9 cellular contexts compared by ENCODE assay signal in the genomic region with DNA sequence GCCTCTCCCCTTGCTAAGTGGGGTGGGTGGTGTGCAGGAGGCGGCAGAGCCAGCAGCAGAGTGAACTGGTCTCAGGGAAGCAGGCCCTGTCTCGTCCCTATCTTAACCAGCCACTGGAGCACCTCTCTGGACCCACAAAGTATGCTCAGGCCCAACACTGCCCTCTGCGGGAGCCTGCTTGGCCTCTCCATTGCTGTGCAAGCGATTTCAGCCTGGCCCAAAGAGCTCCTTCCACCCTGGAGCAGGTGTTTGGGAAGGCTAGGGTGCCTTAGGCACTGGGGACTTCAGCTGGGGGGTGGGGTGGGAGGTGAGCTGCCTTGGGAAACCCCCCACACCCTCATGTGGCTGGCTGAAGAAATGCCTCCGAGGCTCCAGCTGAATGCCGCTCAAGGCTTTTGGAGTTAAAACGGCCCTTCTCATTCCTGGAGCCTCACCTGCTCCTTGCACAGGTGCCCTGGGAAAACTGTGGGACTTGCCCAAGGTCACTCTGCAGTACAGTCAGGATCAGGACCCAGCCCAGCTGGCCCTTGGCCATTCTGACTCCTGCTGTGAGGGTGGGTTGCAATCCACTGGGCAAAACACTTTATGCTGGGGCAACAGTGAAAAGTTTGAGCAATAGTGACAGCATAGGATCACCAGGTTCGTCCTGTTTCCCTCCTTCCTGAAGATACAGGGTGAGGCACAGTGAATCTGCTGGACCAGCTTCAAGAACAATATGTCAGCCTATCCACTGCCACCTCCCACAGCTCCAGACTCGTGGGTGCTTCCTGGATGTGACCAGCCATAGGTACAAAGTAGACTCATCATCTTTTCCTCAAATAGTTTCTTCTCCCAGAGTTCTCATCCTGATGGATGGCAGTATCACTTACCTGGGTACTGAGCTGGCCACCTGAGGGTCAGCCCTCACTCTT. TPM values are rescaled to one million over a fixed set of nuclear protein-coding genes. Genes with fewer than 3 reads are reported as not detected.
DNase-seq lines count a peak whose midpoint lies in the region; ATAC-seq and TF ChIP-seq lines count a peak whose summit lies in the region.
"Had no signal": no experiment of that assay in that cellular context is flagged by ENCODE, and none has a peak within 500 bp of the region (broad histone marks: within the 10 kb centered on the region; RNA-seq: fewer than 3 reads in every experiment).

No MANE protein-coding gene starts in this region.

- H3K27ac Mint-ChIP-seq in immature natural killer cell = no peak overlapping the region

- H3K27me3 Mint-ChIP-seq in immature natural killer cell (ENCODE audit: low read depth in 3 of 3) = peaks cover 1 to 7% (median 3%) of the 10 kb centered on the region in 3 donors

- ATAC-seq in left lobe of liver (peak; percentile 91), HG03469 (IDR thresholded peaks at IDR 0.05; ENCODE audit: unreplicated experiment) (no peak), GM21526 (IDR thresholded peaks at IDR 0.05; ENCODE audit: low FRiP score, unreplicated experiment) (no peak)

- H3K4me1 Mint-ChIP-seq in immature natural killer cell = no peaks in the 10 kb centered on the region

- no peak overlapping the region for H3K4me3 Mint-ChIP-seq in immature natural killer cell

- no peaks in the 10 kb centered on the region for H3K9me3 Mint-ChIP-seq in immature natural killer cell

- peak; percentile 69 for TF ChIP-seq CTCF in astrocyte of the cerebellum (IDR thresholded peaks at IDR 0.05; ENCODE audit: low read depth, low read length, missing control alignments)

- H3K4me3 ChIP-seq in astrocyte of the cerebellum (ENCODE audit: low read depth, low read length) = no peak overlapping the region
- H3K4me3 ChIP-seq: BLaER1 treated with 17β-estradiol and CSF1 and Interleukin-3, amounts not matched to agents 10 nM and 100 nM had no signal

- no peaks in the 10 kb centered on the region for H3K36me3 Mint-ChIP-seq in immature natural killer cell

- in situ Hi-C loops in astrocyte of the cerebellum (cut with HindIII; ENCODE audit: low sequenced_read_pairs) = loop anchor here (25.0 kb wide), 1 partner anchor 178 kb away; a partner anchor contains a TSS

- peak in 2 of 3 experiments; percentile 9 to 48 for DNase-seq in NCI-H1417 (lab: John Stamatoyannopoulos, UW)
- no peak for DNase-seq in NCI-H1417 treated with DMSO at 0.1 percent for 48 hours (lab: John Stamatoyannopoulos, UW)
- peak; percentile 31 for DNase-seq in NCI-H1092 treated with DMSO at 0.1 percent for 48 hours (lab: John Stamatoyannopoulos, UW)
- peak; percentile 18 for DNase-seq in astrocyte of the cerebellum (ENCODE audit: low read depth)
- DNase-seq in left lobe of liver (ENCODE audit: low spot score) = peak; percentile 65
- DNase-seq in immature natural killer cell = no peak

RNA-seq across cellular contexts. Expression of a gene that starts 5.9 kb away (rescaled TPM):
- total RNA-seq in left lobe of liver = 9.8 TPM
- polyA plus RNA-seq in immature natural killer cell = 10 to 100 TPM in 1 of 3 donors, 1 to 10 TPM in 1, under 1 TPM in 1; 0.19 to 14.3 (median 5.2) TPM

RNA-seq across cellular contexts. Expression of a gene that starts 8.6 kb away (rescaled TPM):
- not detected for total RNA-seq in left lobe of liver
- polyA plus RNA-seq in immature natural killer cell = under 1 TPM in 1 of 3 donors, not detected in 2; 0.34 TPM

RNA-seq across cellular contexts. Expression of a gene that starts 42.4 kb away (rescaled TPM):
- total RNA-seq in left lobe of liver = 8.9 TPM
- 10 to 100 TPM; 19.3 to 90.5 (median 23.6) TPM for polyA plus RNA-seq in immature natural killer cell

Comparison
In these comparisons a context has a peak if more than half of its experiments do, and no peak if none do; other contexts are left out.
1. DNase-seq: peak in NCI-H1417 (2 of 3), NCI-H1092 treated with DMSO at 0.1 percent for 48 hours (single experiment), astrocyte of the cerebellum (single experiment) and left lobe of liver (single experiment); none in NCI-H1417 treated with DMSO at 0.1 percent for 48 hours (single experiment) and immature natural killer cell (0 of 3).